15 cellular contexts compared by ENCODE assay signal in the genomic region with DNA sequence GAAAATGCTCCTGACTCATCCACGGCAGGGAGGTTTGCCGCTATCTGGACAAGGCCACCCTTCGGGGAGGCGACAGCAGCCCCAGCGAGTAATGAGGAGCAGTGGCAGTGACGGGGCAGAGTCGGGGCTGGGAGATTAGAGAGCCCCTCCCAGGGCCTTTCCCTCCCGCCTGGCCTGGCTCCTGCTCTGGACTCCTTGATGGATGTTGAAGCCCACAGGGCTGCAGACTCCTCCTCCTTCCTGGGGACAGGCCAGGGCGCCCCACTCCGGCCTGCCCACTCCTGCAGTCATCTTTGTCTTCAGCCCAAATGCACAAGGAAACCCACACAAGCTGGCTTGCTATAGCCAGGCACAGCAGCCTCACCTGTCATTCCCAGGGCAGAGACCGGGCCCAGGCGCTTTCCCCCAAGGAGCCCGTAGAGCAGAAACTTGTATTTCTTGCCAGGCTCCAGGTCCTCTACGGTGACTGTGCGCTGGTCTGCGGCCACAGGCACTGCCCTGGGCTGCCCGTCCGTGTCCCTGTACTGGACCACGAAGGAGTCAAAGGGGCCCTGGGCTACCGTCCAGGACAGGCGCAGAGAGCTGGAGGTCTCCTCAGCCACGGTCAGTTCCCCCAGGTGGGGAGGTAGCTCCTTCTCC. TPM values are rescaled to one million over a fixed set of nuclear protein-coding genes. Genes with fewer than 3 reads are reported as not detected.
A peak's percentile ranks its signal among the peaks of the same experiment; 100 is the strongest.
DNase-seq lines count a peak whose midpoint lies in the region; ATAC-seq, FAIRE-seq and TF ChIP-seq lines count a peak whose summit lies in the region.
"Had no signal": no experiment of that assay in that cellular context is flagged by ENCODE, and none has a peak within 500 bp of the region (broad histone marks: within the 10 kb centered on the region; RNA-seq: fewer than 3 reads in every experiment).

No MANE protein-coding gene starts in this region.

- H3K9me3 Mint-ChIP-seq in CD14-positive monocyte = no peaks in the 10 kb centered on the region
- H3K9me3 Mint-ChIP-seq: activated CD4-positive, alpha-beta T cell treated with anti-CD3 and anti-CD28 coated beads, Interleukin-2, amount 10 ng/mL, durations not matched to agents 24 days and 14 days; neural crest cell had no signal

- peak; percentile 100 for FAIRE-seq in K562 (lab: Jason Lieb, UNC)
- FAIRE-seq in small intestine (lab: Jason Lieb, UNC) = no peak

- CTCF ChIA-PET in K562 (lab: Yijun Ruan, JAX; ENCODE audit: low intra/inter-chr PET ratio) = no interaction called here

- H3K4me2 ChIP-seq in K562 (ENCODE audit: insufficient read depth, low read length) = peak overlapping the region; percentile 65; the same call in 1 of the 2 replicates

- peak overlapping the region; percentile 66 to 85 for H3K9ac ChIP-seq in K562 (ENCODE audit: insufficient read depth in 1 of 2, low read depth in 2 of 2, low read length in 2 of 2)

- no peak for TF ChIP-seq CTCF in CD14-positive monocyte (IDR thresholded peaks at IDR 0.05)
- TF ChIP-seq CTCF in K562 (IDR thresholded peaks at IDR 0.05 in 2 of 3, conservative IDR thresholded peaks at IDR 0.05 in 1 of 3; ENCODE audit: insufficient read depth in 2 of 3, low read depth in 1 of 3, low read length in 3 of 3) = peak in 1 of 3 experiments; percentile 10; a peak in 1 of 6 replicates

- H3K9me3 ChIP-seq in K562 (replicated peaks; ENCODE audit: control insufficient read depth, insufficient read depth, low read depth, low read length) (no peaks in the 10 kb centered on the region), small intestine (ENCODE audit: control insufficient read depth, low read depth) (no peaks in the 10 kb centered on the region)
- H3K9me3 ChIP-seq: testis had no signal

- H3K27ac Mint-ChIP-seq in CD14-positive monocyte = peak overlapping the region in 1 of 7 donors; percentile 8
- H3K27ac Mint-ChIP-seq: activated CD4-positive, alpha-beta T cell treated with anti-CD3 and anti-CD28 coated beads, Interleukin-2, amount 10 ng/mL, durations not matched to agents 24 days and 14 days had no signal

- TF ChIP-seq RAD21 in K562 (CRISPR knock-in tag; conservative IDR thresholded peaks at IDR 0.05 in 1 of 2, IDR thresholded peaks at IDR 0.05 in 1 of 2) = peak in 1 of 2 experiments; percentile 13; a peak in 1 of 4 replicates

- peaks cover 2% of the 10 kb centered on the region; the same call in 1 of the 3 replicates for H3K79me2 ChIP-seq in K562 (ENCODE audit: control insufficient read depth, insufficient read depth, low read length)

- intact Hi-C loops in CD14-positive monocyte (cut with micrococcal nuclease) (no loop called here), K562 (cut with micrococcal nuclease) (no loop called here), left ventricle myocardium superior (cut with micrococcal nuclease) (no loop called here), sciatic nerve (cut with DNase I) (no loop called here)

- BruUV-seq in K562 (replicated peaks; lab: Mats Ljungman, UMichigan) = no TSS peak

- no peak overlapping the region for H3K4me3 ChIP-seq in K562
- H3K4me3 ChIP-seq in small intestine (ENCODE audit: low read depth in 1 of 2, low read length in 2 of 2) = no peak overlapping the region
- H3K4me3 ChIP-seq: testis had no signal

- H3K27me3 ChIP-seq in K562 (ENCODE audit: control insufficient read depth in 2 of 2, insufficient read depth in 2 of 2, low read length in 2 of 2) (no peaks in the 10 kb centered on the region), small intestine (ENCODE audit: control insufficient read depth in 2 of 2, insufficient read depth in 2 of 2, low read length in 2 of 2) (no peaks in the 10 kb centered on the region)
- H3K27me3 ChIP-seq: testis had no signal

- POLR2A ChIA-PET in K562 (lab: Yijun Ruan, JAX) = interaction anchor here (0.6 to 1.3 kb wide), 4 partner anchors 74 to 215 kb away, joined by 3 to 5 read pairs (median 3); partner anchors contain the start of gene DXO

- no peak overlapping the region for H3K4me3 Mint-ChIP-seq in CD14-positive monocyte
- H3K4me3 Mint-ChIP-seq: activated CD4-positive, alpha-beta T cell treated with anti-CD3 and anti-CD28 coated beads, Interleukin-2, amount 10 ng/mL, durations not matched to agents 24 days and 14 days; neural crest cell had no signal

- in situ Hi-C loops in K562 (cut with MboI) = loop anchor here (10.0 kb wide), 1 partner anchor 91 kb away; the partner anchor contains the start of genes NELFE and SKIC2

- H3K27ac ChIP-seq in K562 (ENCODE audit: extremely low read depth, low read depth, low read length) (peak overlapping the region; percentile 93), small intestine (ENCODE audit: low read depth in 1 of 2, low read length in 1 of 2) (peak overlapping the region in 1 of 2 donors; percentile 76)

- no peak for TF ChIP-seq EP300 in K562 (IDR thresholded peaks at IDR 0.05; ENCODE audit: low read length)

- WGBS in K562 (ENCODE audit: insufficient coverage, low coverage, missing lambda C conversion rate) = 31% methylated on average over 20 of the region's 22 CpGs
- 76 to 86% (median 79%) methylated on average over 21 to 22 of the region's 22 CpGs for WGBS in small intestine, 3 donors

- H3K4me1 ChIP-seq in K562 (replicated peaks in 1 of 2; ENCODE audit: control insufficient read depth in 2 of 2, insufficient read depth in 2 of 2, low read length in 2 of 2) = peaks cover 31 to 51% of the 10 kb centered on the region in 2 experiments
- H3K4me1 ChIP-seq in small intestine (ENCODE audit: control insufficient read depth in 2 of 2, insufficient read depth in 1 of 2, low read depth in 1 of 2, low read length in 1 of 2) = no peaks in the 10 kb centered on the region

- peaks cover 6% of the 10 kb centered on the region for H3K9me1 ChIP-seq in K562 (ENCODE audit: control insufficient read depth, insufficient read depth, low read length)

- DNase-seq in CD14-positive monocyte (ENCODE audit: low spot score) (peak; percentile 34), K562 (ENCODE audit: extremely low read depth in 1 of 4, low spot score in 3 of 4) (peak; percentile 52 to 94 (median 60)), left ventricle myocardium superior (no peak), sciatic nerve (ENCODE audit: low spot score) (no peak), UCSD-AML1 (lab: John Stamatoyannopoulos, UW; ENCODE audit: unreplicated experiment) (no peak), small intestine (no peak)
- no peak for DNase-seq in activated naive CD4-positive, alpha-beta T cell treated with Interleukin-2 at 50 U/mL for 16 hours
- DNase-seq: activated CD4-positive, alpha-beta T cell treated with anti-CD3 and anti-CD28 coated beads, Interleukin-2, amount 10 ng/mL, durations not matched to agents 24 days and 14 days; activated T-cell treated with anti-CD3 and anti-CD28 coated beads, Interleukin-2, amount 50 U/mL, for 48 hours; effector CD8-positive, alpha-beta T cell had no signal

- H4K20me1 ChIP-seq in K562 (replicated peaks; ENCODE audit: control insufficient read depth, insufficient read depth, low read length) = no peaks in the 10 kb centered on the region

- TF ChIP-seq POLR2A in K562 (conservative IDR thresholded peaks at IDR 0.05) = peak; percentile 59

- H2AFZ ChIP-seq in K562 (ENCODE audit: low read depth, low read length) = peak overlapping the region; percentile 90

- H3K4me1 Mint-ChIP-seq in CD14-positive monocyte = peaks cover 4% of the 10 kb centered on the region
- H3K4me1 Mint-ChIP-seq: activated CD4-positive, alpha-beta T cell treated with anti-CD3 and anti-CD28 coated beads, Interleukin-2, amount 10 ng/mL, durations not matched to agents 24 days and 14 days had no signal

- H3K27me3 Mint-ChIP-seq in CD14-positive monocyte (ENCODE audit: low read depth in 3 of 3) = peaks cover 0 to 3% (median 1%) of the 10 kb centered on the region in 3 donors

- ATAC-seq in K562 = peak; percentile 90
- peak; percentile 24 for ATAC-seq in left ventricle myocardium superior
- ATAC-seq in sciatic nerve = peak; percentile 37
- no peak for ATAC-seq in GM18907 (IDR thresholded peaks at IDR 0.05; ENCODE audit: unreplicated experiment)
- ATAC-seq: left lobe of liver had no signal

- no peaks in the 10 kb centered on the region for H3K36me3 Mint-ChIP-seq in CD14-positive monocyte

- H3K36me3 ChIP-seq in K562 (ENCODE audit: control insufficient read depth, insufficient read depth, low read length) (no peaks in the 10 kb centered on the region), small intestine (ENCODE audit: control insufficient read depth in 2 of 2, insufficient read depth in 2 of 2, low read length in 2 of 2) (no peaks in the 10 kb centered on the region)

RNA-seq across cellular contexts. Expression of gene CYP21A2, which starts 7.7 kb away (rescaled TPM):
- not detected for polyA plus RNA-seq in CD14-positive monocyte
- 2.1 and 3.8 TPM in 2 replicates for total RNA-seq in K562 (2011; cell fraction: chromatin; rRNA removed; ENCODE audit: low replicate concordance)
- total RNA-seq in K562 (2011; cell fraction: nucleolus; rRNA removed) = 1.8 TPM in 2 replicates
- 0.76 and 0.81 TPM in 2 replicates for total RNA-seq in K562 (2011; cell fraction: nucleoplasm; rRNA removed)
- 0.45 and 0.77 TPM in 2 replicates for total RNA-seq in K562 (2014; rRNA removed)
- 0.07 TPM in 1 of 2 replicates, not detected in the other for total RNA-seq in K562 (2014; rRNA removed; fragmentation: Illumina TruSeq; extraction: Trizol)
- 0.26 and 0.29 TPM in 2 replicates for total RNA-seq in K562 (2015; rRNA removed; fragmentation: Illumina TruSeq; extraction: Trizol)
- 1.3 and 1.4 TPM in 2 replicates for total RNA-seq in K562 (2021)
- 0.10 and 0.26 TPM in 2 replicates for polyA plus RNA-seq in K562 (2011; rRNA removed)
- polyA plus RNA-seq in K562 (2011; cell fraction: cytosol; rRNA removed) = 0.13 and 0.19 TPM in 2 replicates
- 1.6 and 1.7 TPM in 2 replicates for polyA plus RNA-seq in K562 (2011; cell fraction: nucleus; rRNA removed)
- polyA plus RNA-seq in K562 (2012) = 0.66 and 1.9 TPM in 2 replicates
- polyA plus RNA-seq in K562 (2014; fragmentation: Illumina TruSeq; extraction: Trizol) = 0.18 and 0.19 TPM in 2 replicates
- under 1 TPM; 0.03 to 0.04 TPM for polyA plus RNA-seq in K562 (2014; fragmentation: Nextera tagmentation; extraction: Ambion mirVana)
- polyA plus RNA-seq in K562 (2014; rRNA removed) = 0.27 and 0.50 TPM in 2 replicates
- 0.14 TPM in 1 of 2 replicates, not detected in the other for polyA minus RNA-seq in K562 (2011; rRNA and poly(A)+ RNA removed)
- polyA minus RNA-seq in K562 (2011; cell fraction: cytosol; rRNA and poly(A)+ RNA removed) = not detected in 2 replicates
- 0.54 and 1.6 TPM in 2 replicates for polyA minus RNA-seq in K562 (2011; cell fraction: nucleus; rRNA and poly(A)+ RNA removed)
- total RNA-seq in left ventricle myocardium superior = 0.52 TPM
- 6.1 TPM for total RNA-seq in sciatic nerve
- 1 to 10 TPM in 1 of 3 donors, under 1 TPM in 2; 0.18 to 3.4 (median 0.81) TPM for polyA plus RNA-seq in small intestine
- total RNA-seq: HT-29 had no signal

RNA-seq across cellular contexts. Expression of gene C4B, which starts 31.3 kb away (rescaled TPM):
- polyA plus RNA-seq in CD14-positive monocyte (under 1 TPM in 1 of 2 donors, not detected in 1; 0.18 TPM), K562 (2011; rRNA removed) (7.4 and 14.4 TPM in 2 replicates), K562 (2014; fragmentation: Illumina TruSeq; extraction: Trizol) (5.4 and 7.2 TPM in 2 replicates), K562 (2014; fragmentation: Nextera tagmentation; extraction: Ambion mirVana) (under 1 TPM; 0.32 to 0.52 TPM), K562 (2014; rRNA removed) (6.0 and 6.9 TPM in 2 replicates), small intestine (10 to 100 TPM in 2 of 3 donors, 1 to 10 TPM in 1; 9.6 to 32.8 (median 20.3) TPM)
- total RNA-seq in K562 (2011; cell fraction: chromatin; rRNA removed; ENCODE audit: low replicate concordance) = 17.6 and 59.1 TPM in 2 replicates
- total RNA-seq in K562 (2011; cell fraction: nucleolus; rRNA removed) = 28.7 and 30.2 TPM in 2 replicates
- total RNA-seq in K562 (2011; cell fraction: nucleoplasm; rRNA removed) = 20.5 and 23.3 TPM in 2 replicates
- total RNA-seq in K562 (2014; rRNA removed) (4.9 and 6.0 TPM in 2 replicates), K562 (2014; rRNA removed; fragmentation: Illumina TruSeq; extraction: Trizol) (2.4 and 3.3 TPM in 2 replicates), K562 (2015; rRNA removed; fragmentation: Illumina TruSeq; extraction: Trizol) (7.0 and 7.4 TPM in 2 replicates), K562 (2021) (8.5 and 8.8 TPM in 2 replicates), left ventricle myocardium superior (84.0 TPM), sciatic nerve (392 TPM)
- polyA plus RNA-seq in K562 (2011; cell fraction: cytosol; rRNA removed) = 9.6 and 14.8 TPM in 2 replicates
- 52.4 and 74.8 TPM in 2 replicates for polyA plus RNA-seq in K562 (2011; cell fraction: nucleus; rRNA removed)
- polyA plus RNA-seq in K562 (2012) = 9.3 and 10.8 TPM in 2 replicates
- 6.6 and 10.2 TPM in 2 replicates for polyA minus RNA-seq in K562 (2011; rRNA and poly(A)+ RNA removed)
- polyA minus RNA-seq in K562 (2011; cell fraction: cytosol; rRNA and poly(A)+ RNA removed) = 3.5 and 4.3 TPM in 2 replicates
- polyA minus RNA-seq in K562 (2011; cell fraction: nucleus; rRNA and poly(A)+ RNA removed) = 14.1 and 29.7 TPM in 2 replicates

Comparison
In these comparisons a context has a peak if more than half of its experiments do, and no peak if none do; other contexts are left out.
1. DNase-seq: peak in CD14-positive monocyte (single experiment) and K562 (4 of 4); none in left ventricle myocardium superior (single experiment), sciatic nerve (single experiment), UCSD-AML1 (single experiment), activated naive CD4-positive, alpha-beta T cell treated with Interleukin-2 at 50 U/mL for 16 hours (single experiment) and small intestine (single experiment).